8 cellular contexts compared by ENCODE assay signal in genomic region chr4:185211035-185211434, GRCh38. TPM values are rescaled to one million over a fixed set of nuclear protein-coding genes. Genes with fewer than 3 reads are reported as not detected.
DNase-seq lines count a peak whose midpoint lies in the region; ATAC-seq, FAIRE-seq and TF ChIP-seq lines count a peak whose summit lies in the region.

No MANE protein-coding gene starts in this region.

- no peaks in the 10 kb centered on the region for H3K36me3 Mint-ChIP-seq in IgD-negative memory B cell
- H3K36me3 Mint-ChIP-seq in natural killer cell = no peaks in the 10 kb centered on the region

- H3K4me3 ChIP-seq in BJ (ENCODE audit: low read depth, low read length) = peak overlapping the region; percentile 55
- peak overlapping the region; percentile 89 for H3K4me3 ChIP-seq in choroid plexus epithelial cell (ENCODE audit: low read depth, low read length)

- DNase-seq in BJ (ENCODE audit: low read depth) (no peak), choroid plexus epithelial cell (ENCODE audit: low read depth) (peak; percentile 16), natural killer cell (no peak), amygdala (lab: John Stamatoyannopoulos, UW) (no peak), D721Med (ENCODE audit: insufficient read length, low spot score) (no peak)

- H3K9me3 Mint-ChIP-seq in IgD-negative memory B cell (no peaks in the 10 kb centered on the region), natural killer cell (no peaks in the 10 kb centered on the region)

- FAIRE-seq in D721Med (lab: Jason Lieb, UNC) = no peak

- H3K27me3 Mint-ChIP-seq in IgD-negative memory B cell (no peaks in the 10 kb centered on the region), natural killer cell (ENCODE audit: low read depth in 2 of 2) (no peaks in the 10 kb centered on the region)

- H3K4me3 Mint-ChIP-seq in IgD-negative memory B cell (peak overlapping the region; percentile 91 to 99 (median 97)), natural killer cell (peak overlapping the region; percentile 84)

- intact Hi-C loops in natural killer cell (cut with micrococcal nuclease) = no loop called here

- peaks cover 34 to 47% (median 40%) of the 10 kb centered on the region in 3 donors for H3K4me1 Mint-ChIP-seq in IgD-negative memory B cell
- H3K4me1 Mint-ChIP-seq in natural killer cell = peaks cover 36 to 39% of the 10 kb centered on the region in 2 donors

- POLR2A ChIA-PET in BJ (lab: Charles Lee) = no interaction called here

- H3K27me3 ChIP-seq in BJ (ENCODE audit: control insufficient read depth, insufficient read depth, low read length) = no peaks in the 10 kb centered on the region

- TF ChIP-seq CTCF in BJ (IDR thresholded peaks at IDR 0.05; ENCODE audit: insufficient read depth, low read depth, low read length) (no peak), choroid plexus epithelial cell (conservative IDR thresholded peaks at IDR 0.05; ENCODE audit: low read depth, low read length) (no peak), natural killer cell (IDR thresholded peaks at IDR 0.05) (no peak), D721Med (IDR thresholded peaks at IDR 0.05; ENCODE audit: insufficient read depth, missing control alignments) (no peak)

- no peak for ATAC-seq in natural killer cell
- ATAC-seq in GM21529 (IDR thresholded peaks at IDR 0.05; ENCODE audit: unreplicated experiment) = no peak
- no peak for ATAC-seq in HG02884 (IDR thresholded peaks at IDR 0.05; ENCODE audit: unreplicated experiment)

- H3K36me3 ChIP-seq in BJ (ENCODE audit: control insufficient read depth, insufficient read depth, low read length) = no peaks in the 10 kb centered on the region

- CTCF ChIA-PET in BJ (lab: Yijun Ruan, JAX) = interaction anchor here (0.7 to 1.6 kb wide), 2 partner anchors 186 to 387 kb away, joined by 3 to 4 read pairs; partner anchors contain the start of gene ANKRD37

- H3K27ac Mint-ChIP-seq in IgD-negative memory B cell = peak overlapping the region; percentile 86 to 94 (median 87)
- H3K27ac Mint-ChIP-seq in natural killer cell = peak overlapping the region; percentile 41 to 59

RNA-seq across cellular contexts. Expression of gene SNX25, which starts 1.6 kb away (rescaled TPM):
- 11.7 and 22.5 TPM in 2 replicates for polyA plus RNA-seq in BJ (2011; rRNA removed)
- 30.3 and 50.8 TPM in 2 replicates for polyA minus RNA-seq in BJ (2011; rRNA and poly(A)+ RNA removed)
- polyA plus RNA-seq in IgD-negative memory B cell = 24.4 TPM
- 10 to 100 TPM; 15.5 to 18.0 (median 16.6) TPM for total RNA-seq in natural killer cell

RNA-seq across cellular contexts. Expression of gene CFAP97, which starts 7.2 kb away (rescaled TPM):
- polyA plus RNA-seq in BJ (2011; rRNA removed) (16.4 and 35.3 TPM in 2 replicates), IgD-negative memory B cell (66.3 TPM)
- 13.1 and 14.3 TPM in 2 replicates for polyA minus RNA-seq in BJ (2011; rRNA and poly(A)+ RNA removed)
- 10 to 100 TPM; 25.7 to 30.5 (median 25.9) TPM for total RNA-seq in natural killer cell
